25 cellular contexts compared by ENCODE assay signal in the genomic region with DNA sequence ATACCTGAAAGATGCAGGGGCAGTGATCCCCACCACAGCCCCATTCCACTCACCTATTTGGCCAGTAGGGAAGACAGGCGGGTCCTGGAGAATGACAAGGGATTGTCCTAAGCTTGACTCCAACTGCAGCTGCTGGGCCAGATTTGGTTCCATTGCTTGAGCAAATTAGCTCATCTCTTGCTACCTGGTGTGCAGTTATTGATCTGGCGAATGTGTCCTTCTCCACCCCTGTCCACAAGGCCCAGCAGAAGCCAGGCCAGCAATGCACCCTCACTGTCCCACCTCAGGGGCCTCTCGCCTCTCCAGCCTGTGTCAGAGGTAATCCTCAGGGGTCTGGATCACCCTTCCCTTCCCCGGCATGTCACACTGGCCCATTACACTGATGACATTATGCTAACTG. TPM values are rescaled to one million over a fixed set of nuclear protein-coding genes. Genes with fewer than 3 reads are reported as not detected.
"Had no signal": no experiment of that assay in that cellular context is flagged by ENCODE, and none has a peak within 500 bp of the region (broad histone marks: within the 10 kb centered on the region; RNA-seq: fewer than 3 reads in every experiment).

No MANE protein-coding gene starts in this region.

- ATAC-seq: activated T-cell treated with anti-CD3 and anti-CD28 coated beads, Interleukin-2, amount 50 U/mL, for 4 hours; left colon; natural killer cell treated with Interleukin-12 subunit alpha and Interleukin-12 subunit beta and Interleukin-15 and Interleukin-18, amount 100 ng/mL, for 72 hours; stimulated activated memory B cell treated with anti-CD40 and anti-IgM and Interleukin-4, amounts not matched to agents 10 μg/mL and 1 μg/mL and 100 μg/mL, for 72 hours had no signal

- H3K4me1 ChIP-seq: SJCRH30, stomach had no signal

- H3K27ac ChIP-seq: cardiac muscle cell, gastroesophageal sphincter, neutrophil, ovary, SJCRH30, stomach, WERI-Rb-1 had no signal

- H3K36me3 ChIP-seq: cardiac muscle cell, gastroesophageal sphincter, neutrophil, ovary, right lobe of liver, SJCRH30, stomach, WERI-Rb-1 had no signal

- DNase-seq: activated CD4-positive, alpha-beta T cell treated with anti-CD3 and anti-CD28 coated beads, Interleukin-2, amount 10 ng/mL, durations not matched to agents 7 days and 5 days; activated CD4-positive, CD25-positive, alpha-beta regulatory T cell treated with anti-CD3 and anti-CD28 coated beads, Interleukin-2, amount 50 U/mL, for 72 hours; activated naive CD4-positive, alpha-beta T cell treated with anti-CD3 and anti-CD28 coated beads for 36 hours; activated naive CD8-positive, alpha-beta T cell treated with anti-CD3 and anti-CD28 coated beads, Interleukin-2, amount 10 ng/mL, durations not matched to agents 7 days and 5 days; activated T-cell treated with anti-CD3 and anti-CD28 coated beads, Interleukin-2, amount 50 U/mL, for 4 hours; amniotic stem cell; dermis blood vessel endothelial cell; effector CD8-positive, alpha-beta T cell; islet precursor cell; left colon; ovary; SJCRH30; small intestine; stimulated activated CD4-positive, alpha-beta T cell treated with anti-CD3 and anti-CD28 coated beads, Interleukin-15, amount 100 ng/mL, for 24 hours; stomach; T-helper 1 cell; WERI-Rb-1 had no signal

- H3K4me3 ChIP-seq: cardiac muscle cell, gastroesophageal sphincter, ovary, right lobe of liver, SJCRH30, stomach had no signal

- H3K9me3 ChIP-seq: gastroesophageal sphincter, neutrophil, ovary, right lobe of liver, SJCRH30, stomach had no signal

- H3K27me3 ChIP-seq: cardiac muscle cell, gastroesophageal sphincter, ovary, right lobe of liver, SJCRH30, stomach had no signal

RNA-seq across cellular contexts. Expression of gene TSPAN32, which starts 23.3 kb away (rescaled TPM):
- total RNA-seq: dermis blood vessel endothelial cell, lung microvascular endothelial cell, pulmonary artery endothelial cell had no signal

RNA-seq across cellular contexts. Expression of gene C11orf21, which starts 23.4 kb away (rescaled TPM):
- total RNA-seq: dermis blood vessel endothelial cell, lung microvascular endothelial cell, pulmonary artery endothelial cell, SJCRH30 had no signal

RNA-seq across cellular contexts. Expression of gene ASCL2, which starts 54.7 kb away (rescaled TPM):
- total RNA-seq: activated naive CD4-positive, alpha-beta T cell treated with anti-CD3 and anti-CD28 coated beads for 36 hours; cardiac muscle cell; dermis blood vessel endothelial cell; pulmonary artery endothelial cell; SJCRH30 had no signal
- polyA plus RNA-seq: cardiac muscle cell had no signal
